ENCODE assay signal across 11 cellular contexts in the genomic region with DNA sequence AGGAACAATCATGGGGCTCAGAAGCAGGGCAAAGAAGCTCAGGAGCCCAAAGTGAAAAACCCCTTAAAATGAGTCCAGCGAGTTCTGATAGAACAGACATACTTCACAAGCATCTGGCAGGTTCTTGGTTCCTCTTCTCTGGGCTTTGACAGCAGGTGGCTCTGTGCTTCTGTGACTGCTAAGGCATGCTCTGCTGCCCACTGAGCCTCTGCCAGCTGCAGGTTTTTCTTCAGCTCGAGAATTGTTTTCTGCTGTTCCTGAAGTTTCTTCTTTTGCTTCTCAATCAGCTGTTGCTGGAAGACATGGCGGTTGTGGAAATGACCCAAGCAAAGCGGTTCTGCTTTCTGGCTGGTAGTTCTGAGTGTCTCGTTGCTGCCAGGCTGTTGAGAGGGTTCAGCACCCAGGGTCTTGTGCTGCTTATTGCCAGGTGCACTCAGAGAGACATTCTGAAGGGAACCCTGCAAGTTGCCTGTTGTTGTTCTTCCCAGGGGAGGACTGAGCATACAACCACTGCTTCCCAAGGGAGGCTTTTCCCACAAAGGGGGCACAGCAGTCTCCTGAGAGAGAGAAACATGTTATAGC.
DNase-seq lines count a peak whose midpoint lies in the region; ATAC-seq and TF ChIP-seq lines count a peak whose summit lies in the region.
"Had no signal": no experiment of that assay in that cellular context is flagged by ENCODE, and none has a peak within 500 bp of the region (broad histone marks: within the 10 kb centered on the region; RNA-seq: fewer than 3 reads in every experiment).

No MANE protein-coding gene starts in this region.

- ATAC-seq in GM19035 (IDR thresholded peaks at IDR 0.05; ENCODE audit: unreplicated experiment) (peak; percentile 90), HG02571 (IDR thresholded peaks at IDR 0.05; ENCODE audit: unreplicated experiment) (peak; percentile 86), HG03439 (IDR thresholded peaks at IDR 0.05; ENCODE audit: unreplicated experiment) (peak; percentile 93)
- peak; percentile 99 to 100 for ATAC-seq in stimulated activated naive B cell treated with anti-CD40 and anti-IgM and Interleukin-4, amounts not matched to agents 10 μg/mL and 1 μg/mL and 100 μg/mL, for 72 hours (replicated peaks)
- ATAC-seq: PC-3 had no signal

- peak overlapping the region; percentile 90 for H3K27ac Mint-ChIP-seq in stimulated activated naive B cell treated with anti-CD40 and anti-IgM and Interleukin-4, amounts not matched to agents 10 μg/mL and 1 μg/mL and 100 μg/mL, for 72 hours

- peaks cover 23 to 30% of the 10 kb centered on the region in 2 donors for H3K4me1 Mint-ChIP-seq in stimulated activated naive B cell treated with anti-CD40 and anti-IgM and Interleukin-4, amounts not matched to agents 10 μg/mL and 1 μg/mL and 100 μg/mL, for 72 hours

- in situ Hi-C loops in GM13976 (cut with MboI; ENCODE audit: low sequenced_read_pairs, unreplicated experiment) = no loop called here

- DNase-seq in stimulated activated naive B cell treated with anti-CD40 and anti-IgM and Interleukin-4, amounts not matched to agents 10 μg/mL and 1 μg/mL and 100 μg/mL, for 72 hours = peak; percentile 66
- no peak for DNase-seq in stimulated activated CD4-positive, alpha-beta T cell treated with anti-CD3 and anti-CD28 coated beads, Interleukin-4, amount 100 ng/mL, for 1 hour
- DNase-seq in GM13976 (ENCODE audit: low spot score) = no peak
- DNase-seq in activated naive CD4-positive, alpha-beta T cell treated with Interleukin-2 at 50 U/mL for 16 hours = no peak
- DNase-seq: DMS79 treated with DMSO at 0.1 percent for 48 hours, NCI-H1048, PC-3, sigmoid colon had no signal

- TF ChIP-seq CTCF in GM13976 (IDR thresholded peaks at IDR 0.05; ENCODE audit: borderline replicate concordance, control extremely low read depth, extremely low read depth, insufficient read depth, missing control alignments) = no peak

- H3K9me3 Mint-ChIP-seq in stimulated activated naive B cell treated with anti-CD40 and anti-IgM and Interleukin-4, amounts not matched to agents 10 μg/mL and 1 μg/mL and 100 μg/mL, for 72 hours = peaks cover 0 to 3% of the 10 kb centered on the region in 2 donors

- no peaks in the 10 kb centered on the region for H3K27me3 Mint-ChIP-seq in stimulated activated naive B cell treated with anti-CD40 and anti-IgM and Interleukin-4, amounts not matched to agents 10 μg/mL and 1 μg/mL and 100 μg/mL, for 72 hours

- H3K4me3 Mint-ChIP-seq in stimulated activated naive B cell treated with anti-CD40 and anti-IgM and Interleukin-4, amounts not matched to agents 10 μg/mL and 1 μg/mL and 100 μg/mL, for 72 hours = peak overlapping the region; percentile 69 to 76

- H3K36me3 Mint-ChIP-seq in stimulated activated naive B cell treated with anti-CD40 and anti-IgM and Interleukin-4, amounts not matched to agents 10 μg/mL and 1 μg/mL and 100 μg/mL, for 72 hours = peaks cover 8 to 9% of the 10 kb centered on the region in 2 donors
